ENCODE assay signal across 1 cellular context in genomic region chr9:34651876-34652602, GRCh38.
A peak's percentile ranks its signal among the peaks of the same experiment; 100 is the strongest.
TF ChIP-seq lines count a peak whose summit lies in the region.

IL11RA (plus strand) TSS chr9:34652185; CDS start chr9:34655218, 3,033 bp downstream.

TF ChIP-seq in liver, 16 proteins besides CTCF, POLR2A, EP300 and RAD21 (continued from another document):
- no peak for TF ChIP-seq ZBTB33 (IDR thresholded peaks at IDR 0.05)
- peak; percentile 84 for TF ChIP-seq SP1 (IDR thresholded peaks at IDR 0.05)
- TF ChIP-seq TAF1 (conservative IDR thresholded peaks at IDR 0.05) = no peak
- TF ChIP-seq EGR1 (IDR thresholded peaks at IDR 0.05; ENCODE audit: low read depth in 2 of 2) = peak; percentile 81 to 92
- TF ChIP-seq YY1 (IDR thresholded peaks at IDR 0.05) = peak; percentile 65
- TF ChIP-seq HNF4G (IDR thresholded peaks at IDR 0.05) = peak; percentile 86
